23 cellular contexts compared by ENCODE assay signal in genomic region chr3:28502555-28502954, GRCh38.
"Had no signal": no experiment of that assay in that cellular context is flagged by ENCODE, and none has a peak within 500 bp of the region (broad histone marks: within the 10 kb centered on the region; RNA-seq: fewer than 3 reads in every experiment).

No MANE protein-coding gene starts in this region.

- DNase-seq: activated CD4-positive, alpha-beta T cell treated with anti-CD3 and anti-CD28 coated beads, Interleukin-2, amount 10 ng/mL, durations not matched to agents 7 days and 5 days; activated CD4-positive, alpha-beta T cell treated with anti-CD3 and anti-CD28 coated beads, Interleukin-2, amount 50 U/mL, for 48 hours; activated CD8-positive, alpha-beta T cell treated with anti-CD3 and anti-CD28 coated beads, Interleukin-2, amount 10 ng/mL, durations not matched to agents 7 days and 5 days; activated gamma-delta T cell treated with Interleukin-2 at 50 U/mL for 16 hours; activated naive CD4-positive, alpha-beta T cell treated with anti-CD3 and anti-CD28 coated beads, Interleukin-2, amount 10 ng/mL, durations not matched to agents 7 days and 5 days; activated naive CD8-positive, alpha-beta T cell treated with anti-CD3 and anti-CD28 coated beads, Interleukin-2, amount 50 U/mL, for 24 hours; activated T-cell treated with anti-CD3 and anti-CD28 coated beads, Interleukin-2, amount 50 U/mL, for 24 hours; aorta; brain microvascular endothelial cell; Karpas-422; KBM-7; NCI-H1105; NCI-H1417 treated with DMSO at 0.1 percent for 48 hours; NCI-H187 treated with DMSO at 0.1 percent for 48 hours; NCI-H2081; NCI-H510A; NCI-H748 treated with DMSO at 0.1 percent for 48 hours; SHP77; T1000; WERI-Rb-1 had no signal

- H3K36me3 ChIP-seq: brain microvascular endothelial cell, SJCRH30, WERI-Rb-1 had no signal

- H3K9me3 ChIP-seq: SJCRH30 had no signal

- H3K27ac ChIP-seq: brain microvascular endothelial cell, SJCRH30, SK-N-MC, WERI-Rb-1 had no signal

- H3K4me3 ChIP-seq: SJCRH30, SK-N-MC had no signal

- H3K27me3 ChIP-seq: brain microvascular endothelial cell, SJCRH30 had no signal

- ATAC-seq: activated CD8-positive, alpha-beta T cell treated with anti-CD3 and anti-CD28 coated beads, Interleukin-2, amount 10 ng/mL, durations not matched to agents 7 days and 5 days; activated naive CD8-positive, alpha-beta T cell treated with anti-CD3 and anti-CD28 coated beads, Interleukin-2, amount 50 U/mL, for 24 hours; Panc1 had no signal
